Comparison of ENCODE assay signal across 8 cellular contexts in the genomic region with DNA sequence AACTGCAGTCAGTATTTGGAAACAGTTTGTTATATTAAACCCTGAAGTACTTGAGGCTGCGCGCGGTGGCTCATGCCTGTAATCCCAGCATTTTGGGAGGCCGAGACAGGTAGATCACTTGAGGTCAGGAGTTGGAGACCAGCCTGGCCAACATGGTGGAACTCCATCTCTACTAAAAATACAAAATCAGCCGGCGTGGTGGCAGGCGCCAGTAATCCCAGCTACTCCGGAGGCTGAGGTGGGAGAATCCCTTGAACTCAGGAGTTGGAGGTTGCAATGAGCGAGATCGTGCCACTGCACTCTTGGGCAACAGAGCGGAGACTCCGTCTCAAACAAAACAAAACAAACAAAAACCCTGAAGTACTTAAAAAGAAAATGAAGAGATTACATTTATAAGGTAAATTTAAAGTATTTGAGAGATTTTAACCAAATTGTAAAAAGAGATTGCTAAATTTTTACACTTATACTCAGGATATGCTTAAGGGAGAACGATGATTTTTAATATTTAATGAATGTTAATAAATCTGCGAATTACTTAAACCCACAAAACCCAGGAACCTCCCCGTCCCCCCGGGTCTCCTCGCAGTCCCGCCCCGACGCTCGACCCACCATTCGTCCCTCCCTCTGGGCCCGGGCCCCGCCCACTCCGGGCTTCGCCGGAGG. TPM values are rescaled to one million over a fixed set of nuclear protein-coding genes. Genes with fewer than 3 reads are reported as not detected.
DNase-seq lines count a peak whose midpoint lies in the region; ATAC-seq and TF ChIP-seq lines count a peak whose summit lies in the region.

No MANE protein-coding gene starts in this region.

- H3K27ac ChIP-seq in SJCRH30 (peak overlapping the region; percentile 86; the same call in 1 of the 2 replicates), esophagus muscularis mucosa (replicated peaks in 1 of 4) (peak overlapping the region; percentile 75 to 86 (median 82)), psoas muscle (peak overlapping the region; percentile 89)

- 36% methylated on average over 27 of the region's 27 CpGs for WGBS in esophagus muscularis mucosa
- 32 to 34% (median 33%) methylated on average over 27 of the region's 27 CpGs for WGBS in psoas muscle, 3 donors

- H3K27me3 ChIP-seq in GM06990 (replicated peaks; ENCODE audit: control insufficient read depth, insufficient read depth, low read length) (no peaks in the 10 kb centered on the region), SJCRH30 (no peaks in the 10 kb centered on the region), esophagus muscularis mucosa (no peaks in the 10 kb centered on the region), psoas muscle (ENCODE audit: insufficient read depth in 3 of 3, low read length in 2 of 3) (no peaks in the 10 kb centered on the region)

- H3K4me3 ChIP-seq in GM06990 (replicated peaks; ENCODE audit: low read depth, low read length) (peak overlapping the region; percentile 90), SJCRH30 (peak overlapping the region; percentile 69), esophagus muscularis mucosa (peak overlapping the region; percentile 67 to 93 (median 81)), psoas muscle (peak overlapping the region; percentile 78)

- H3K9me3 ChIP-seq in SJCRH30 (replicated peaks) (no peaks in the 10 kb centered on the region), esophagus muscularis mucosa (no peaks in the 10 kb centered on the region), psoas muscle (no peaks in the 10 kb centered on the region)

- H3K36me3 ChIP-seq in GM06990 (ENCODE audit: control insufficient read depth, insufficient read depth, low read length): peaks cover 8% of the 10 kb centered on the region
- H3K36me3 ChIP-seq in SJCRH30: peaks cover 3% of the 10 kb centered on the region; the same call in 1 of the 2 replicates
- peaks cover 2 to 63% (median 30%) of the 10 kb centered on the region in 4 donors for H3K36me3 ChIP-seq in esophagus muscularis mucosa
- H3K36me3 ChIP-seq in psoas muscle (ENCODE audit: insufficient read depth in 1 of 2, low read depth in 1 of 2): peaks cover 0 to 33% of the 10 kb centered on the region in 2 donors

- ATAC-seq in psoas muscle (no peak), HG03342 (IDR thresholded peaks at IDR 0.05; ENCODE audit: unreplicated experiment) (no peak), HG02571 (IDR thresholded peaks at IDR 0.05; ENCODE audit: unreplicated experiment) (no peak)

- intact Hi-C loops in esophagus muscularis mucosa (cut with DNase I): no loop called here
- intact Hi-C loops in psoas muscle (cut with DNase I): loop anchor here in 1 of 2 donors (10.0 kb wide), 1 partner anchor 69 kb away; no protein-coding TSS in a partner anchor

- DNase-seq in GM06990 (ENCODE audit: extremely low read depth, insufficient read length): no peak
- peak in 1 of 2 experiments; percentile 14 for DNase-seq in SJCRH30
- no peak for DNase-seq in esophagus muscularis mucosa (ENCODE audit: extremely low spot score)
- DNase-seq in psoas muscle: no peak
- DNase-seq in midbrain (lab: John Stamatoyannopoulos, UW): no peak
- DNase-seq in AG08396 (ENCODE audit: low spot score): no peak

- no peak for TF ChIP-seq EP300 in esophagus muscularis mucosa (IDR thresholded peaks at IDR 0.05)

- no peaks in the 10 kb centered on the region for H3K4me1 ChIP-seq in SJCRH30
- peaks cover 14 to 20% (median 17%) of the 10 kb centered on the region in 4 donors for H3K4me1 ChIP-seq in esophagus muscularis mucosa
- peaks cover 8% of the 10 kb centered on the region for H3K4me1 ChIP-seq in psoas muscle

- TF ChIP-seq CTCF in GM06990 (IDR thresholded peaks at IDR 0.05; ENCODE audit: insufficient read depth, low read length, poor library complexity, severe bottlenecking) (no peak), esophagus muscularis mucosa (IDR thresholded peaks at IDR 0.05) (no peak), psoas muscle (IDR thresholded peaks at IDR 0.05) (no peak)

- TF ChIP-seq POLR2A in esophagus muscularis mucosa (IDR thresholded peaks at IDR 0.05; ENCODE audit: low read depth): no peak

RNA-seq across cellular contexts. Expression of a gene that starts 0.4 kb away (rescaled TPM):
- total RNA-seq in SJCRH30 (2014; rRNA removed; shearing (Covaris generic)): 21.7 and 26.4 TPM in 2 replicates
- 10 to 100 TPM; 12.6 to 23.6 (median 15.9) TPM for total RNA-seq in esophagus muscularis mucosa
- total RNA-seq in psoas muscle: 10 to 100 TPM; 22.7 to 37.7 (median 26.5) TPM
- polyA plus RNA-seq in psoas muscle: 10 to 100 TPM; 31.5 to 67.1 (median 32.2) TPM

RNA-seq across cellular contexts. Expression of a gene that starts 14.5 kb away (rescaled TPM):
- total RNA-seq in SJCRH30 (2014; rRNA removed; shearing (Covaris generic)): not detected in 2 replicates
- total RNA-seq in esophagus muscularis mucosa (10 to 100 TPM; 10.1 to 15.0 (median 14.3) TPM), psoas muscle (1 to 10 TPM; 3.1 to 5.2 (median 3.4) TPM)
- polyA plus RNA-seq in psoas muscle: 1 to 10 TPM; 2.4 to 4.1 (median 3.6) TPM

RNA-seq across cellular contexts. Expression of a gene that starts 20.4 kb away (rescaled TPM):
- total RNA-seq in SJCRH30 (2014; rRNA removed; shearing (Covaris generic)): 63.6 and 65.7 TPM in 2 replicates
- 10 to 100 TPM; 64.0 to 77.7 (median 73.2) TPM for total RNA-seq in esophagus muscularis mucosa
- total RNA-seq in psoas muscle: 100 to 1,000 TPM in 3 of 4 donors, 10 to 100 TPM in 1; 83.2 to 151 (median 120) TPM
- polyA plus RNA-seq in psoas muscle: 100 to 1,000 TPM; 107 to 131 (median 123) TPM

RNA-seq across cellular contexts. Expression of a gene that starts 30.9 kb away (rescaled TPM):
- not detected in 2 replicates for total RNA-seq in SJCRH30 (2014; rRNA removed; shearing (Covaris generic))
- total RNA-seq in esophagus muscularis mucosa: under 1 TPM in 2 of 4 donors, not detected in 2; 0.34 to 0.71 TPM
- not detected for total RNA-seq in psoas muscle
- under 1 TPM; 0.08 to 0.22 (median 0.12) TPM for polyA plus RNA-seq in psoas muscle

RNA-seq across cellular contexts. Expression of a gene that starts 35.7 kb away (rescaled TPM):
- total RNA-seq in SJCRH30 (2014; rRNA removed; shearing (Covaris generic)): not detected in 2 replicates
- total RNA-seq in esophagus muscularis mucosa (10 to 100 TPM in 2 of 4 donors, 1 to 10 TPM in 2; 7.9 to 12.2 (median 10.5) TPM), psoas muscle (1 to 10 TPM; 3.0 to 6.7 (median 4.5) TPM)
- 1 to 10 TPM; 5.4 to 9.1 (median 8.6) TPM for polyA plus RNA-seq in psoas muscle
